8 cellular contexts compared by ENCODE assay signal in the genomic region with DNA sequence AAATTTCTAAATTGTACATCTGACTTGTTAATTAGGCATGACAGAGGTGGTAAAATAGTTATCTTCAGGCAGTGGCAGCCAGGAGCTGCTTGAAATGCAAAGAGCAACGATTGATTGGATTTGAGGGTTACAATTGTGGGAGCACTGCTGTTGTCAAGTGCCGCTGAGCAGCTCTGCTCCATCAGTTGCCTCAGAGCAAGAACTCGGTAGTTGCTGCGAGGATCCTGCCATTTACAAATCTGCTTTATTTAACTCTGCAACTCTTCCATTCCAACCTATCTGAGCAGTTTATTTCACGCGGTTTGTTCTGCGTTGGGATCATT. TPM values are rescaled to one million over a fixed set of nuclear protein-coding genes. Genes with fewer than 3 reads are reported as not detected.
DNase-seq lines count a peak whose midpoint lies in the region; ATAC-seq and TF ChIP-seq lines count a peak whose summit lies in the region.

No MANE protein-coding gene starts in this region.

- no peaks in the 10 kb centered on the region for H3K36me3 Mint-ChIP-seq in activated naive CD8-positive, alpha-beta T cell
- H3K36me3 Mint-ChIP-seq in activated T-helper 17 cell treated with anti-CD3 and anti-CD28 coated beads, Interleukin-2, amount 50 U/mL, for 72 hours (ENCODE audit: low read depth): no peaks in the 10 kb centered on the region

- peaks cover 23% of the 10 kb centered on the region for H3K4me1 Mint-ChIP-seq in activated naive CD8-positive, alpha-beta T cell (ENCODE audit: low read depth)
- no peaks in the 10 kb centered on the region for H3K4me1 Mint-ChIP-seq in activated T-helper 17 cell treated with anti-CD3 and anti-CD28 coated beads, Interleukin-2, amount 50 U/mL, for 72 hours

- no peaks in the 10 kb centered on the region for H3K27me3 Mint-ChIP-seq in activated naive CD8-positive, alpha-beta T cell
- H3K27me3 Mint-ChIP-seq in activated T-helper 17 cell treated with anti-CD3 and anti-CD28 coated beads, Interleukin-2, amount 50 U/mL, for 72 hours: no peaks in the 10 kb centered on the region

- no peaks in the 10 kb centered on the region for H3K27me3 ChIP-seq in AG04450 (ENCODE audit: control insufficient read depth, insufficient read depth, low read length)
- no peaks in the 10 kb centered on the region for H3K27me3 ChIP-seq in HL-60 (ENCODE audit: insufficient read depth, poor library complexity, severe bottlenecking)
- no peaks in the 10 kb centered on the region for H3K27me3 ChIP-seq in layer of hippocampus (ENCODE audit: control insufficient read depth, insufficient read depth, low read length)

- no peak overlapping the region for H3K27ac ChIP-seq in AG04450 (ENCODE audit: low read depth, low read length)
- peak overlapping the region; percentile 77 for H3K27ac ChIP-seq in HL-60 (replicated peaks)
- H3K27ac ChIP-seq in layer of hippocampus (ENCODE audit: low read depth, low read length): peak overlapping the region; percentile 46

- no peaks in the 10 kb centered on the region for H3K9me3 Mint-ChIP-seq in activated naive CD8-positive, alpha-beta T cell (ENCODE audit: low read depth)
- H3K9me3 Mint-ChIP-seq in activated T-helper 17 cell treated with anti-CD3 and anti-CD28 coated beads, Interleukin-2, amount 50 U/mL, for 72 hours: no peaks in the 10 kb centered on the region

- peak overlapping the region; percentile 30; the same call in 1 of the 2 replicates for H3K4me3 ChIP-seq in AG04450 (ENCODE audit: low read depth, low read length)
- peak overlapping the region; percentile 42 for H3K4me3 ChIP-seq in HL-60 (replicated peaks; ENCODE audit: insufficient read depth, low read length)

- ATAC-seq in HG02759 (IDR thresholded peaks at IDR 0.05; ENCODE audit: unreplicated experiment): no peak
- no peak for ATAC-seq in activated T-helper 17 cell treated with anti-CD3 and anti-CD28 coated beads, Interleukin-2, amount 50 U/mL, for 72 hours (replicated peaks)
- no peak for ATAC-seq in HG03045 (IDR thresholded peaks at IDR 0.05; ENCODE audit: unreplicated experiment)

- H3K27ac Mint-ChIP-seq in activated naive CD8-positive, alpha-beta T cell: no peak overlapping the region
- H3K27ac Mint-ChIP-seq in activated T-helper 17 cell treated with anti-CD3 and anti-CD28 coated beads, Interleukin-2, amount 50 U/mL, for 72 hours: no peak overlapping the region

- DNase-seq in AG04450 (ENCODE audit: low read depth, low spot score) (no peak), HL-60 (ENCODE audit: low read depth in 1 of 2, low spot score in 1 of 2) (peak in 1 of 2 experiments; percentile 27), glomerular visceral epithelial cell (ENCODE audit: extremely low spot score) (no peak)

- no peaks in the 10 kb centered on the region for H3K9me3 ChIP-seq in AG04450 (ENCODE audit: control insufficient read depth, insufficient read depth, low read length)

- no peak for TF ChIP-seq CTCF in AG04450 (IDR thresholded peaks at IDR 0.05; ENCODE audit: low read depth, low read length)
- no peak for TF ChIP-seq CTCF in HL-60 (IDR thresholded peaks at IDR 0.05; ENCODE audit: insufficient read depth, low read length)

- POLR2A ChIA-PET in AG04450 (lab: Yijun Ruan, JAX): no interaction called here

- CTCF ChIA-PET in AG04450 (lab: Charles Lee): no interaction called here

- H3K4me3 Mint-ChIP-seq in activated naive CD8-positive, alpha-beta T cell: peak overlapping the region; percentile 73
- H3K4me3 Mint-ChIP-seq in activated T-helper 17 cell treated with anti-CD3 and anti-CD28 coated beads, Interleukin-2, amount 50 U/mL, for 72 hours: no peak overlapping the region

RNA-seq across cellular contexts. Expression of a gene that starts 12.6 kb away (rescaled TPM):
- polyA plus RNA-seq in AG04450 (2011; rRNA removed): 34.2 and 37.6 TPM in 2 replicates
- 37.5 and 45.9 TPM in 2 replicates for polyA minus RNA-seq in AG04450 (2011; rRNA and poly(A)+ RNA removed)
- 10 to 100 TPM in 1 of 2 donors, 1 to 10 TPM in 1; 8.5 to 15.8 TPM for total RNA-seq in activated T-helper 17 cell treated with anti-CD3 and anti-CD28 coated beads, Interleukin-2, amount 50 U/mL, for 72 hours

RNA-seq across cellular contexts. Expression of a gene that starts 52.8 kb away (rescaled TPM):
- polyA plus RNA-seq in AG04450 (2011; rRNA removed): 128 and 140 TPM in 2 replicates
- polyA minus RNA-seq in AG04450 (2011; rRNA and poly(A)+ RNA removed): 81.5 and 94.8 TPM in 2 replicates
- total RNA-seq in activated T-helper 17 cell treated with anti-CD3 and anti-CD28 coated beads, Interleukin-2, amount 50 U/mL, for 72 hours: 10 to 100 TPM; 42.2 to 66.5 TPM
